Comparison of ENCODE assay signal across 10 cellular contexts in the genomic region with DNA sequence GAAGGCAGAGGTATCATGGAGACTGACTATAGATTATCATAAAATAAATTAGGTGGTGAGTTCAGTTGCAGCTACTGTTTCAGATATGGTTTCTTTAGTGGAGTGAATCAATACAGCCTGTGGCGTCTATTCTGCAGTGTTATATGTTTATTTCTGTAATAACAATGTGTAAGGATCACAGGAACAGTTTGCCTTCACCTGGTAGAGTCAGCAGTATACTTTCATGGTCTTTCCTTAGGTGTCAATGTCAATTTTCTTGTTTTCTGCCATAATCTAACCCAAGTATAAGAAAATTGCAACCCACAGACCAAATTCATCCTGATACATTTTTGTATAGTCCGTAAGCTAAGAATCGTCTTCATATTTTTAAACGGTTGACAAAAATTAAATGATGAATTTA.
"Had no signal": no experiment of that assay in that cellular context is flagged by ENCODE, and none has a peak within 500 bp of the region (broad histone marks: within the 10 kb centered on the region; RNA-seq: fewer than 3 reads in every experiment).

No MANE protein-coding gene starts in this region.

- H3K4me3 Mint-ChIP-seq: GM23338, H9, HFFc6 had no signal

- H3K27ac ChIP-seq: GM23248 had no signal

- H3K36me3 ChIP-seq: HAP-1 had no signal

- FAIRE-seq: H54 had no signal

- H3K9me3 ChIP-seq: HAP-1 had no signal

- ATAC-seq: GM23338, HCT116 had no signal

- H3K4me3 ChIP-seq: GM23248, GM23338, HAP-1 had no signal

- H3K4me1 ChIP-seq: HAP-1 had no signal

- H2AFZ ChIP-seq: GM23248 had no signal

- DNase-seq: GM23248, GOT3, H7, HCEC 1CT, HFFc6 had no signal

- H3K9ac ChIP-seq: GM23248 had no signal

- H3K4me2 ChIP-seq: GM23338 had no signal

- H3K4me1 Mint-ChIP-seq: GM23338, H9 had no signal
